In genomic region chr1:16351994-16352841, GRCh38 we compare ENCODE assay signal across 1 cellular context.
TF ChIP-seq lines count a peak whose summit lies in the region.

TSS of gene FBXO42 (minus strand) at chr1:16352480. CDS start at chr1:16315418, 37,062 bp downstream.

TF ChIP-seq in HepG2, 621 proteins besides CTCF, POLR2A, EP300 and RAD21 (continued from another document and continues in another):
- TF ChIP-seq ZFP91 (CRISPR knock-in tag; IDR thresholded peaks at IDR 0.05; ENCODE audit: borderline replicate concordance) (peak; percentile 84), ELF3 (CRISPR knock-in tag; IDR thresholded peaks at IDR 0.05) (peak; percentile 25; the same call in 1 of the 2 replicates), MAZ (IDR thresholded peaks at IDR 0.05; ENCODE audit: borderline replicate concordance, low read depth, low read length) (peak; percentile 55; the same call in 1 of the 2 replicates), MAZ (CRISPR knock-in tag; IDR thresholded peaks at IDR 0.05; ENCODE audit: low read depth) (peak; percentile 86), SALL2 (CRISPR knock-in tag; IDR thresholded peaks at IDR 0.05) (peak; percentile 79), ARID4A (CRISPR knock-in tag; IDR thresholded peaks at IDR 0.05; ENCODE audit: borderline replicate concordance) (peak; percentile 68; the same call in 1 of the 2 replicates), RBFOX2 (IDR thresholded peaks at IDR 0.05; ENCODE audit: low read depth, low read length) (peak; percentile 93), NONO (IDR thresholded peaks at IDR 0.05) (no peak), NONO (CRISPR knock-in tag; conservative IDR thresholded peaks at IDR 0.05) (no peak; the same call in none of the 2 replicates), DZIP1 (CRISPR knock-in tag; IDR thresholded peaks at IDR 0.05) (peak; percentile 29; the same call in 1 of the 2 replicates), MXI1 (IDR thresholded peaks at IDR 0.05; ENCODE audit: borderline replicate concordance, low read depth, low read length) (peak; percentile 57; the same call in 1 of the 3 replicates), ZNF777 (CRISPR knock-in tag; IDR thresholded peaks at IDR 0.05) (peak; percentile 66), ZNF180 (CRISPR knock-in tag; IDR thresholded peaks at IDR 0.05; ENCODE audit: borderline replicate concordance, low read depth) (no peak), PHF8 (CRISPR knock-in tag; IDR thresholded peaks at IDR 0.05) (peak; percentile 98), ZFAT (CRISPR knock-in tag; conservative IDR thresholded peaks at IDR 0.05) (0 out of 2 replicates have a peak, but pooled peaks have one; percentile 45), ETV6 (CRISPR knock-in tag; conservative IDR thresholded peaks at IDR 0.05) (peak; percentile 91), TFE3 (CRISPR knock-in tag; IDR thresholded peaks at IDR 0.05) (peak; percentile 43; the same call in 1 of the 2 replicates), POGK (CRISPR knock-in tag; conservative IDR thresholded peaks at IDR 0.05) (peak; percentile 80; the same call in 1 of the 2 replicates), CEBPG (CRISPR knock-in tag; IDR thresholded peaks at IDR 0.05) (0 out of 2 replicates have a peak, but pooled peaks have one; percentile 4), GLMP (CRISPR knock-in tag; IDR thresholded peaks at IDR 0.05; ENCODE audit: borderline replicate concordance) (no peak), SATB2 (CRISPR knock-in tag; IDR thresholded peaks at IDR 0.05) (peak; percentile 50; the same call in 1 of the 2 replicates), ZFX (CRISPR knock-in tag; IDR thresholded peaks at IDR 0.05; ENCODE audit: low read depth) (peak; percentile 96), ZSCAN30 (CRISPR knock-in tag; IDR thresholded peaks at IDR 0.05) (no peak), ZNF629 (CRISPR knock-in tag; conservative IDR thresholded peaks at IDR 0.05) (0 out of 2 replicates have a peak, but pooled peaks have one; percentile 49), ZBTB26 (CRISPR knock-in tag; IDR thresholded peaks at IDR 0.05; ENCODE audit: borderline replicate concordance) (no peak), ZNF232 (CRISPR knock-in tag; IDR thresholded peaks at IDR 0.05; ENCODE audit: borderline replicate concordance) (peak; percentile 77; the same call in 1 of the 2 replicates), HBP1 (CRISPR knock-in tag; IDR thresholded peaks at IDR 0.05; ENCODE audit: low read depth) (0 out of 2 replicates have a peak, but pooled peaks have one; percentile 36), YY1 (IDR thresholded peaks at IDR 0.05; ENCODE audit: insufficient read depth, insufficient replicate concordance, low read depth, low read length) (peak; percentile 93), HOXA7 (CRISPR knock-in tag; IDR thresholded peaks at IDR 0.05) (no peak), GTF3A (CRISPR knock-in tag; conservative IDR thresholded peaks at IDR 0.05) (0 out of 2 replicates have a peak, but pooled peaks have one; percentile 1), ZNF224 (CRISPR knock-in tag; IDR thresholded peaks at IDR 0.05) (peak; percentile 53; the same call in 1 of the 2 replicates), POLR2G (IDR thresholded peaks at IDR 0.05; ENCODE audit: low read depth, low read length) (peak; percentile 90), ZKSCAN5 (CRISPR knock-in tag; IDR thresholded peaks at IDR 0.05) (no peak), BRD4 (CRISPR knock-in tag; IDR thresholded peaks at IDR 0.05) (peak; percentile 89), ZBTB7B (CRISPR knock-in tag; IDR thresholded peaks at IDR 0.05) (peak; percentile 55), ZNF776 (CRISPR knock-in tag; IDR thresholded peaks at IDR 0.05) (peak; percentile 28; the same call in 1 of the 2 replicates), ZNF605 (CRISPR knock-in tag; IDR thresholded peaks at IDR 0.05) (peak; percentile 52; the same call in 1 of the 2 replicates), ZNF572 (CRISPR knock-in tag; IDR thresholded peaks at IDR 0.05) (0 out of 2 replicates have a peak, but pooled peaks have one; percentile 55), ZNF577 (CRISPR knock-in tag; IDR thresholded peaks at IDR 0.05; ENCODE audit: borderline replicate concordance, low read depth) (peak; percentile 40; the same call in 1 of the 2 replicates), SP4 (CRISPR knock-in tag; IDR thresholded peaks at IDR 0.05) (peak; percentile 45; the same call in 1 of the 2 replicates), ZNF784 (CRISPR knock-in tag; IDR thresholded peaks at IDR 0.05; ENCODE audit: borderline replicate concordance) (peak; percentile 50; the same call in 1 of the 2 replicates), IRF2 (CRISPR knock-in tag; IDR thresholded peaks at IDR 0.05) (peak; percentile 36; the same call in 1 of the 2 replicates), ZNF501 (CRISPR knock-in tag; IDR thresholded peaks at IDR 0.05) (peak; percentile 77), ZFP90 (CRISPR knock-in tag; IDR thresholded peaks at IDR 0.05; ENCODE audit: borderline replicate concordance) (peak; percentile 89; the same call in 1 of the 2 replicates), ZSCAN21 (CRISPR knock-in tag; IDR thresholded peaks at IDR 0.05; ENCODE audit: borderline replicate concordance) (no peak; the same call in 1 of the 2 replicates), DPF2 (CRISPR knock-in tag; IDR thresholded peaks at IDR 0.05; ENCODE audit: borderline replicate concordance, low read depth) (no peak), REPIN1 (CRISPR knock-in tag; IDR thresholded peaks at IDR 0.05; ENCODE audit: borderline replicate concordance, low read depth) (peak; percentile 88; the same call in 1 of the 2 replicates), KLF16 (CRISPR knock-in tag; IDR thresholded peaks at IDR 0.05) (no peak), ZSCAN31 (CRISPR knock-in tag; IDR thresholded peaks at IDR 0.05; ENCODE audit: low read depth) (0 out of 2 replicates have a peak, but pooled peaks have one; percentile 71), JUND (CRISPR knock-in tag; IDR thresholded peaks at IDR 0.05) (peak; percentile 18; the same call in 1 of the 2 replicates)
